ENCODE assay signal across 15 cellular contexts in genomic region chr5:126919566-126919965, GRCh38.
"Had no signal": no experiment of that assay in that cellular context is flagged by ENCODE, and none has a peak within 500 bp of the region (broad histone marks: within the 10 kb centered on the region; RNA-seq: fewer than 3 reads in every experiment).

No MANE protein-coding gene starts in this region.

- H3K9me3 ChIP-seq: prostate gland had no signal

- H3K4me1 ChIP-seq: prostate gland had no signal

- DNase-seq: activated CD4-positive, alpha-beta memory T cell treated with anti-CD3 and anti-CD28 coated beads for 36 hours; activated CD4-positive, alpha-beta T cell treated with anti-CD3 and anti-CD28 coated beads for 36 hours; activated CD8-positive, alpha-beta memory T cell treated with anti-CD3 and anti-CD28 coated beads, Interleukin-2, amount 10 ng/mL, durations not matched to agents 7 days and 5 days; activated naive CD4-positive, alpha-beta T cell treated with anti-CD3 and anti-CD28 coated beads, Interleukin-2, amount 50 U/mL, for 16 hours; activated T-cell treated with anti-CD3 and anti-CD28 coated beads, Interleukin-2, amount 50 U/mL, for 1 hour; effector CD4-positive, alpha-beta T cell; mammary epithelial cell; stimulated activated CD4-positive, alpha-beta T cell treated with anti-CD3 and anti-CD28 coated beads, Interleukin-15, amount 100 ng/mL, for 24 hours; stimulated activated CD4-positive, alpha-beta T cell treated with anti-CD3 and anti-CD28 coated beads, Interleukin-4, amount 100 ng/mL, for 1 hour; stimulated activated naive CD4-positive, alpha-beta T cell; T-helper 17 cell had no signal

- H3K27ac Mint-ChIP-seq: activated CD4-positive, alpha-beta memory T cell treated with anti-CD3 and anti-CD28 coated beads for 36 hours; activated CD4-positive, alpha-beta T cell treated with anti-CD3 and anti-CD28 coated beads for 36 hours; activated CD8-positive, alpha-beta memory T cell treated with anti-CD3 and anti-CD28 coated beads, Interleukin-2, amount 10 ng/mL, durations not matched to agents 7 days and 5 days; activated T-helper 2 cell treated with anti-CD3 and anti-CD28 coated beads, Interferon-gamma antibody, Interleukin-2, Interleukin-4, amounts not matched to agents 10 μg/mL and 5 μg/mL and 100 μg/mL, durations not matched to agents 14 hours and 24 hours and 36 hours; T-helper 17 cell; type B pancreatic cell had no signal

- H3K4me1 Mint-ChIP-seq: activated CD8-positive, alpha-beta memory T cell treated with anti-CD3 and anti-CD28 coated beads, Interleukin-2, amount 10 ng/mL, durations not matched to agents 7 days and 5 days had no signal

- H3K27me3 Mint-ChIP-seq: activated CD4-positive, alpha-beta memory T cell treated with anti-CD3 and anti-CD28 coated beads for 36 hours; activated CD4-positive, alpha-beta T cell treated with anti-CD3 and anti-CD28 coated beads for 36 hours; activated CD8-positive, alpha-beta memory T cell treated with anti-CD3 and anti-CD28 coated beads, Interleukin-2, amount 10 ng/mL, durations not matched to agents 7 days and 5 days; T-helper 17 cell had no signal

- H3K4me3 ChIP-seq: prostate gland had no signal

- H3K36me3 ChIP-seq: prostate gland had no signal

- H3K27ac ChIP-seq: prostate gland had no signal

- H3K36me3 Mint-ChIP-seq: activated CD4-positive, alpha-beta memory T cell treated with anti-CD3 and anti-CD28 coated beads for 36 hours; type B pancreatic cell had no signal

- H3K4me3 Mint-ChIP-seq: activated CD4-positive, alpha-beta memory T cell treated with anti-CD3 and anti-CD28 coated beads for 36 hours; activated CD4-positive, alpha-beta T cell treated with anti-CD3 and anti-CD28 coated beads for 36 hours; activated CD8-positive, alpha-beta memory T cell treated with anti-CD3 and anti-CD28 coated beads, Interleukin-2, amount 10 ng/mL, durations not matched to agents 7 days and 5 days; neural crest cell; T-helper 17 cell; type B pancreatic cell had no signal

- H3K9me3 Mint-ChIP-seq: activated CD4-positive, alpha-beta memory T cell treated with anti-CD3 and anti-CD28 coated beads for 36 hours; activated T-helper 2 cell treated with anti-CD3 and anti-CD28 coated beads, Interferon-gamma antibody, Interleukin-2, Interleukin-4, amounts not matched to agents 10 μg/mL and 5 μg/mL and 100 μg/mL, durations not matched to agents 14 hours and 24 hours and 36 hours; neural crest cell; type B pancreatic cell had no signal
